In genomic region chr11:65501530-65502273, GRCh38 we compare ENCODE assay signal across 8 cellular contexts. TPM values are rescaled to one million over a fixed set of nuclear protein-coding genes. Genes with fewer than 3 reads are reported as not detected.
A peak's percentile ranks its signal among the peaks of the same experiment; 100 is the strongest.
DNase-seq lines count a peak whose midpoint lies in the region; ATAC-seq and TF ChIP-seq lines count a peak whose summit lies in the region.

No MANE protein-coding gene starts in this region.

- peak overlapping the region; percentile 99 for H3K27ac ChIP-seq in RWPE2 (ENCODE audit: poor library complexity, severe bottlenecking)
- H3K27ac ChIP-seq in left ventricle myocardium inferior (replicated peaks), result peak overlapping the region; percentile 99

- intact Hi-C loops in left ventricle myocardium inferior (cut with micrococcal nuclease), result loop anchor here (5.0 kb wide), 1 partner anchor 79 kb away; the partner anchor contains the start of gene NEAT1

- H3K4me1 ChIP-seq in RWPE2 (ENCODE audit: insufficient read depth, poor library complexity, severe bottlenecking) (peaks cover 11% of the 10 kb centered on the region), left ventricle myocardium inferior (peaks cover 71% of the 10 kb centered on the region)

- peak overlapping the region; percentile 70 for H3K4me3 ChIP-seq in RWPE2 (ENCODE audit: severe bottlenecking)
- peak overlapping the region; percentile 89 for H3K4me3 ChIP-seq in left ventricle myocardium inferior

- H3K9me3 ChIP-seq in RWPE2 (ENCODE audit: severe bottlenecking) (no peaks in the 10 kb centered on the region), left ventricle myocardium inferior (replicated peaks) (no peaks in the 10 kb centered on the region)

- H3K36me3 ChIP-seq in RWPE2 (ENCODE audit: low read depth) (peaks cover 75% of the 10 kb centered on the region), left ventricle myocardium inferior (peaks cover 64% of the 10 kb centered on the region)

- DNase-seq in NCI-H1436 (lab: John Stamatoyannopoulos, UW), result peak; percentile 29
- no peak for DNase-seq in NCI-H1436 treated with DMSO at 0.1 percent for 48 hours (lab: John Stamatoyannopoulos, UW)
- no peak for DNase-seq in RWPE2 (ENCODE audit: low spot score)
- no peak for DNase-seq in left ventricle myocardium inferior
- peak; percentile 43 for DNase-seq in stromal cell of bone marrow (ENCODE audit: low read depth)
- no peak for DNase-seq in amygdala (lab: John Stamatoyannopoulos, UW)
- no peak for DNase-seq in activated T-cell treated with anti-CD3 and anti-CD28 coated beads, Interleukin-2, amount 50 U/mL, for 48 hours

- H3K27me3 ChIP-seq in RWPE2 (ENCODE audit: insufficient read depth, poor library complexity, severe bottlenecking) (no peaks in the 10 kb centered on the region), left ventricle myocardium inferior (ENCODE audit: low read depth) (no peaks in the 10 kb centered on the region)

- TF ChIP-seq CTCF in RWPE2 (IDR thresholded peaks at IDR 0.05; ENCODE audit: poor library complexity, severe bottlenecking) (no peak), left ventricle myocardium inferior (IDR thresholded peaks at IDR 0.05; ENCODE audit: borderline replicate concordance) (no peak)

- ATAC-seq in RWPE2 (ENCODE audit: low read depth) (no peak), HG02840 (IDR thresholded peaks at IDR 0.05; ENCODE audit: low FRiP score, unreplicated experiment) (no peak)

RNA-seq across cellular contexts. Expression of gene MALAT1, which starts 2.9 kb away (rescaled TPM):
- 6,576 TPM for total RNA-seq in left ventricle myocardium inferior

RNA-seq across cellular contexts. Expression of gene SCYL1, which starts 23.2 kb away (rescaled TPM):
- 60.2 TPM for total RNA-seq in left ventricle myocardium inferior

RNA-seq across cellular contexts. Expression of gene LTBP3, which starts 56.5 kb away (rescaled TPM):
- total RNA-seq in left ventricle myocardium inferior, result 80.3 TPM

Comparison
In these comparisons a context has a peak if more than half of its experiments do, and no peak if none do; other contexts are left out.
1. DNase-seq: peak in NCI-H1436 (single experiment) and stromal cell of bone marrow (single experiment); none in NCI-H1436 treated with DMSO at 0.1 percent for 48 hours (single experiment), RWPE2 (single experiment), left ventricle myocardium inferior (single experiment), amygdala (0 of 56) and activated T-cell treated with anti-CD3 and anti-CD28 coated beads, Interleukin-2, amount 50 U/mL, for 48 hours (0 of 2).